In the genomic region with DNA sequence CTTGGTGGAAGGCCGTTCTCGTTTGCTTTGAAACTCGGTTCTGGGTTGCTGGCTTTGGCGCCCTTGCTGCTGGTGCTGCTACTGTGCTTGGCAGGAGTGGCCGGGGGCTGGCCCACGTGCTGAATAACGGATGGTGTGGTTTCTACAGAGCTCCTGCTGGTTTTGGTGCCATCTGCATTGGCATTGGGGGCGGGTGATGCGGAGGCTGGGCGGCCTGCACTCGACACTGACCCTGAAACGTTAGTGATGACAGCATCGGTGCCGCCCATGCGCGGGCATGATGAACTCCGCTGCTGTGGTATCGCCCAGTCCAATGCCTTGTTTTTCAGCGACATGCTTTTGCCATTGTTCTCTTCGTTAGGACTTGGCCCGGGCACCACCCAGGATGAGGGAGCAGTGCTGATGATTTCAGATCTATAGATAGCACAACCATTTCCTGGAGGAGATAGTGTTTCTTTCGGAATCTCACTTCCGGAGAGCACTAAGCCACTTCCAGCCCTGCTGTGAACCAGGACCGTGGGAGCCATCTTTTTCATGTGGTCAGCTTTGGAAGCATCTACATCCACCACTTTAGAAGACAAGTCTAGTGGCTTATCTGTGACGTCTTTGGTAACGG, we compare ENCODE assay signal across 1 cellular context.
TF ChIP-seq lines count a peak whose summit lies in the region.

No MANE protein-coding gene starts in this region.

TF ChIP-seq in GM12878, 131 proteins besides CTCF, POLR2A, EP300 and RAD21:
- TF ChIP-seq, protein P1, sequence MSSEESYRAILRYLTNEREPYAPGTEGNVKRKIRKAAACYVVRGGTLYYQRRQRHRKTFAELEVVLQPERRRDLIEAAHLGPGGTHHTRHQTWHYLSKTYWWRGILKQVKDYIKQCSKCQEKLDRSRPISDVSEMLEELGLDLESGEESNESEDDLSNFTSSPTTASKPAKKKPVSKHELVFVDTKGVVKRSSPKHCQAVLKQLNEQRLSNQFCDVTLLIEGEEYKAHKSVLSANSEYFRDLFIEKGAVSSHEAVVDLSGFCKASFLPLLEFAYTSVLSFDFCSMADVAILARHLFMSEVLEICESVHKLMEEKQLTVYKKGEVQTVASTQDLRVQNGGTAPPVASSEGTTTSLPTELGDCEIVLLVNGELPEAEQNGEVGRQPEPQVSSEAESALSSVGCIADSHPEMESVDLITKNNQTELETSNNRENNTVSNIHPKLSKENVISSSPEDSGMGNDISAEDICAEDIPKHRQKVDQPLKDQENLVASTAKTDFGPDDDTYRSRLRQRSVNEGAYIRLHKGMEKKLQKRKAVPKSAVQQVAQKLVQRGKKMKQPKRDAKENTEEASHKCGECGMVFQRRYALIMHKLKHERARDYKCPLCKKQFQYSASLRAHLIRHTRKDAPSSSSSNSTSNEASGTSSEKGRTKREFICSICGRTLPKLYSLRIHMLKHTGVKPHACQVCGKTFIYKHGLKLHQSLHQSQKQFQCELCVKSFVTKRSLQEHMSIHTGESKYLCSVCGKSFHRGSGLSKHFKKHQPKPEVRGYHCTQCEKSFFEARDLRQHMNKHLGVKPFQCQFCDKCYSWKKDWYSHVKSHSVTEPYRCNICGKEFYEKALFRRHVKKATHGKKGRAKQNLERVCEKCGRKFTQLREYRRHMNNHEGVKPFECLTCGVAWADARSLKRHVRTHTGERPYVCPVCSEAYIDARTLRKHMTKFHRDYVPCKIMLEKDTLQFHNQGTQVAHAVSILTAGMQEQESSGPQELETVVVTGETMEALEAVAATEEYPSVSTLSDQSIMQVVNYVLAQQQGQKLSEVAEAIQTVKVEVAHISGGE (CRISPR knock-in tag; IDR thresholded peaks at IDR 0.05), result no peak
- no peak for TF ChIP-seq CEBPB (IDR thresholded peaks at IDR 0.05; ENCODE audit: borderline replicate concordance in 1 of 2, low read depth in 2 of 2, low read length in 2 of 2)
- no peak for TF ChIP-seq SMC3 (IDR thresholded peaks at IDR 0.05; ENCODE audit: borderline replicate concordance, low read length)
- no peak for TF ChIP-seq EGR1 (IDR thresholded peaks at IDR 0.05; ENCODE audit: borderline replicate concordance in 1 of 2, low read depth in 2 of 2, low read length in 2 of 2)
- no peak for TF ChIP-seq ZBED1 (IDR thresholded peaks at IDR 0.05; ENCODE audit: borderline replicate concordance)
- no peak for TF ChIP-seq SP1 (IDR thresholded peaks at IDR 0.05; ENCODE audit: low read depth, low read length)
- no peak for TF ChIP-seq RBBP5 (conservative IDR thresholded peaks at IDR 0.05)
- no peak for TF ChIP-seq NR2F1 (conservative IDR thresholded peaks at IDR 0.05)
- TF ChIP-seq, protein P2, sequence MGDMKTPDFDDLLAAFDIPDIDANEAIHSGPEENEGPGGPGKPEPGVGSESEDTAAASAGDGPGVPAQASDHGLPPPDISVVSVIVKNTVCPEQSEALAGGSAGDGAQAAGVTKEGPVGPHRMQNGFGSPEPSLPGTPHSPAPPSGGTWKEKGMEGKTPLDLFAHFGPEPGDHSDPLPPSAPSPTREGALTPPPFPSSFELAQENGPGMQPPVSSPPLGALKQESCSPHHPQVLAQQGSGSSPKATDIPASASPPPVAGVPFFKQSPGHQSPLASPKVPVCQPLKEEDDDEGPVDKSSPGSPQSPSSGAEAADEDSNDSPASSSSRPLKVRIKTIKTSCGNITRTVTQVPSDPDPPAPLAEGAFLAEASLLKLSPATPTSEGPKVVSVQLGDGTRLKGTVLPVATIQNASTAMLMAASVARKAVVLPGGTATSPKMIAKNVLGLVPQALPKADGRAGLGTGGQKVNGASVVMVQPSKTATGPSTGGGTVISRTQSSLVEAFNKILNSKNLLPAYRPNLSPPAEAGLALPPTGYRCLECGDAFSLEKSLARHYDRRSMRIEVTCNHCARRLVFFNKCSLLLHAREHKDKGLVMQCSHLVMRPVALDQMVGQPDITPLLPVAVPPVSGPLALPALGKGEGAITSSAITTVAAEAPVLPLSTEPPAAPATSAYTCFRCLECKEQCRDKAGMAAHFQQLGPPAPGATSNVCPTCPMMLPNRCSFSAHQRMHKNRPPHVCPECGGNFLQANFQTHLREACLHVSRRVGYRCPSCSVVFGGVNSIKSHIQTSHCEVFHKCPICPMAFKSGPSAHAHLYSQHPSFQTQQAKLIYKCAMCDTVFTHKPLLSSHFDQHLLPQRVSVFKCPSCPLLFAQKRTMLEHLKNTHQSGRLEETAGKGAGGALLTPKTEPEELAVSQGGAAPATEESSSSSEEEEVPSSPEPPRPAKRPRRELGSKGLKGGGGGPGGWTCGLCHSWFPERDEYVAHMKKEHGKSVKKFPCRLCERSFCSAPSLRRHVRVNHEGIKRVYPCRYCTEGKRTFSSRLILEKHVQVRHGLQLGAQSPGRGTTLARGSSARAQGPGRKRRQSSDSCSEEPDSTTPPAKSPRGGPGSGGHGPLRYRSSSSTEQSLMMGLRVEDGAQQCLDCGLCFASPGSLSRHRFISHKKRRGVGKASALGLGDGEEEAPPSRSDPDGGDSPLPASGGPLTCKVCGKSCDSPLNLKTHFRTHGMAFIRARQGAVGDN (IDR thresholded peaks at IDR 0.05), result no peak
- no peak for TF ChIP-seq IRF4 (IDR thresholded peaks at IDR 0.05; ENCODE audit: low read depth, low read length)
- TF ChIP-seq NR2C2 (IDR thresholded peaks at IDR 0.05; ENCODE audit: borderline replicate concordance, control insufficient read depth, insufficient read length, low read depth), result no peak
- TF ChIP-seq SRF (IDR thresholded peaks at IDR 0.05; ENCODE audit: low read depth in 2 of 2, low read length in 2 of 2), result no peak
- TF ChIP-seq CBX3 (IDR thresholded peaks at IDR 0.05; ENCODE audit: borderline replicate concordance, low read depth), result no peak
- TF ChIP-seq MXI1 (IDR thresholded peaks at IDR 0.05; ENCODE audit: low read depth, low read length), result no peak
- TF ChIP-seq, protein P3, sequence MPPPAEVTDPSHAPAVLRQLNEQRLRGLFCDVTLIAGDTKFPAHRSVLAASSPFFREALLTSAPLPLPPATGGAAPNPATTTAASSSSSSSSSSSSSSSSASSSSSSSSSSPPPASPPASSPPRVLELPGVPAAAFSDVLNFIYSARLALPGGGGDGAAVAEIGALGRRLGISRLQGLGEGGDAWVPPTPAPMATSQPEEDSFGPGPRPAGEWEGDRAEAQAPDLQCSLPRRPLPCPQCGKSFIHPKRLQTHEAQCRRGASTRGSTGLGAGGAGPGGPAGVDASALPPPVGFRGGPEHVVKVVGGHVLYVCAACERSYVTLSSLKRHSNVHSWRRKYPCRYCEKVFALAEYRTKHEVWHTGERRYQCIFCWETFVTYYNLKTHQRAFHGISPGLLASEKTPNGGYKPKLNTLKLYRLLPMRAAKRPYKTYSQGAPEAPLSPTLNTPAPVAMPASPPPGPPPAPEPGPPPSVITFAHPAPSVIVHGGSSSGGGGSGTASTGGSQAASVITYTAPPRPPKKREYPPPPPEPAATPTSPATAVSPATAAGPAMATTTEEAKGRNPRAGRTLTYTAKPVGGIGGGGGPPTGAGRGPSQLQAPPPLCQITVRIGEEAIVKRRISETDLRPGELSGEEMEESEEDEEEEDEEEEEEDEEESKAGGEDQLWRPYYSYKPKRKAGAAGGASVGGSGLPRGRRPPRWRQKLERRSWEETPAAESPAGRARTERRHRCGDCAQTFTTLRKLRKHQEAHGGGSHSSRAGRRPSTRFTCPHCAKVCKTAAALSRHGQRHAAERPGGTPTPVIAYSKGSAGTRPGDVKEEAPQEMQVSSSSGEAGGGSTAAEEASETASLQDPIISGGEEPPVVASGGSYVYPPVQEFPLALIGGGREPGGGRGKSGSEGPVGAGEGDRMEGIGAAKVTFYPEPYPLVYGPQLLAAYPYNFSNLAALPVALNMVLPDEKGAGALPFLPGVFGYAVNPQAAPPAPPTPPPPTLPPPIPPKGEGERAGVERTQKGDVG (CRISPR knock-in tag; IDR thresholded peaks at IDR 0.05), result no peak
